In the genomic region with DNA sequence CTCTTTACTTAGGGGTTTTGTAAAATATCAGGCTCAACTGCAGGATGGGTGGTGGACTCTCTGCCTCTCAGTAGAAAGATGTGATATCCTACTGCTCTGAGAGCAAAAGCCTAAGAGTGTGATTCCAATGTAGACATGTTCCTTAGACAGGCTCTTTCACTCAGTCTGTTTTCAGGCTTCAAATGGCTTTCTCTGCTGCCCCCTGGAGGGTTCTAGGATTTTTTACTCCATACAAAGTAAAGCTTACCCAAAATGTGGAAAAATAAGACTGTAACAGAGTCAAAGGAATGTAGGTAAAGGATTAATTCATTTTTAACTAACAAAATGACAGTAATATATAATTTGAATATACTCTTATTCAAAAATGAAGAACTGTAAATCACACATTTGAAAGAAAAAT, we compare ENCODE assay signal across 8 cellular contexts. TPM values are rescaled to one million over a fixed set of nuclear protein-coding genes. Genes with fewer than 3 reads are reported as not detected.
DNase-seq lines count a peak whose midpoint lies in the region; ATAC-seq and TF ChIP-seq lines count a peak whose summit lies in the region.

No MANE protein-coding gene starts in this region.

- H3K4me2 ChIP-seq in PC-9 (no peak overlapping the region), smooth muscle cell (no peak overlapping the region)

- TF ChIP-seq CTCF in CD8-positive, alpha-beta T cell (IDR thresholded peaks at IDR 0.05), result peak; percentile 49
- TF ChIP-seq CTCF in PC-9 (conservative IDR thresholded peaks at IDR 0.05) (peak; percentile 79), astrocyte of the spinal cord (IDR thresholded peaks at IDR 0.05; ENCODE audit: low read depth, low read length) (peak; percentile 67), smooth muscle cell (IDR thresholded peaks at IDR 0.05; ENCODE audit: borderline replicate concordance, insufficient read depth, poor library complexity, severe bottlenecking) (peak; percentile 77)

- no peaks in the 10 kb centered on the region for H3K9me2 ChIP-seq in PC-9 (ENCODE audit: insufficient read depth)

- H3K36me3 Mint-ChIP-seq in CD8-positive, alpha-beta T cell, result peaks cover 7% of the 10 kb centered on the region

- peak in 4 of 7 experiments; percentile 14 to 43 (median 36) for DNase-seq in CD8-positive, alpha-beta T cell
- peak in 1 of 2 experiments; percentile 31 for DNase-seq in PC-9
- DNase-seq in astrocyte of the spinal cord (ENCODE audit: low read depth, low spot score), result peak; percentile 68
- DNase-seq in hippocampal formation (lab: John Stamatoyannopoulos, UW), result peak; percentile 11 to 68
- DNase-seq in smooth muscle cell (lab: John Stamatoyannopoulos, UW; ENCODE audit: unreplicated experiment), result no peak

- H2AFZ ChIP-seq in PC-9 (no peak overlapping the region), smooth muscle cell (ENCODE audit: low read depth) (no peak overlapping the region)

- no peak overlapping the region for H3K27ac ChIP-seq in CD8-positive, alpha-beta T cell (ENCODE audit: low read depth, low read length)
- H3K27ac ChIP-seq in PC-9 (no peak overlapping the region), smooth muscle cell (ENCODE audit: low read depth) (no peak overlapping the region)

- in situ Hi-C loops in astrocyte of the spinal cord (cut with HindIII; ENCODE audit: low sequenced_read_pairs), result no loop called here

- H3K27me3 Mint-ChIP-seq in CD8-positive, alpha-beta T cell (ENCODE audit: low read depth), result no peaks in the 10 kb centered on the region

- H3K9ac ChIP-seq in smooth muscle cell (ENCODE audit: low read depth), result no peak overlapping the region

- H3K36me3 ChIP-seq in CD8-positive, alpha-beta T cell (ENCODE audit: insufficient read depth, low read length), result no peaks in the 10 kb centered on the region
- H3K36me3 ChIP-seq in PC-9 (ENCODE audit: low read depth), result 0 out of 2 replicates have a peak, but pooled peaks cover 7% of the 10 kb centered on the region
- no peaks in the 10 kb centered on the region for H3K36me3 ChIP-seq in smooth muscle cell (ENCODE audit: low read depth)

- H3K27ac Mint-ChIP-seq in CD8-positive, alpha-beta T cell, result no peak overlapping the region

- intact Hi-C loops in CD8-positive, alpha-beta T cell (cut with DNase I, micrococcal nuclease), result loop anchor here (1.0 to 2.0 kb wide), 5 partner anchors 276 to 506 kb away; no protein-coding TSS in a partner anchor
- intact Hi-C loops in PC-9 (cut with micrococcal nuclease; ENCODE audit: unreplicated experiment), result loop anchor here (1.0 kb wide), 2 partner anchors 276 to 541 kb away; no protein-coding TSS in a partner anchor

- no peaks in the 10 kb centered on the region for H3K9me3 Mint-ChIP-seq in CD8-positive, alpha-beta T cell

- H3K9me3 ChIP-seq in CD8-positive, alpha-beta T cell (ENCODE audit: low read length), result no peaks in the 10 kb centered on the region
- H3K9me3 ChIP-seq in PC-9 (ENCODE audit: insufficient read depth, low read depth), result no peaks in the 10 kb centered on the region
- H3K9me3 ChIP-seq in smooth muscle cell (replicated peaks; ENCODE audit: low read depth), result no peaks in the 10 kb centered on the region

- no peak overlapping the region for H3K4me3 Mint-ChIP-seq in CD8-positive, alpha-beta T cell

- H3F3A ChIP-seq in PC-9 (ENCODE audit: insufficient read depth, low read depth), result no peaks in the 10 kb centered on the region; the same call in 1 of the 2 replicates
- no peaks in the 10 kb centered on the region for H3F3A ChIP-seq in smooth muscle cell (ENCODE audit: low read depth)

- H3K4me3 ChIP-seq in CD8-positive, alpha-beta T cell (ENCODE audit: low read depth, low read length), result no peak overlapping the region
- H3K4me3 ChIP-seq in PC-9 (no peak overlapping the region), astrocyte of the spinal cord (ENCODE audit: low read depth, low read length) (no peak overlapping the region), smooth muscle cell (no peak overlapping the region)

- H3K4me1 ChIP-seq in CD8-positive, alpha-beta T cell (ENCODE audit: insufficient read depth, low read length), result no peaks in the 10 kb centered on the region
- H3K4me1 ChIP-seq in PC-9 (replicated peaks; ENCODE audit: insufficient read depth) (no peaks in the 10 kb centered on the region), smooth muscle cell (ENCODE audit: low read depth) (no peaks in the 10 kb centered on the region)

- BruUV-seq in PC-9 (replicated peaks; lab: Mats Ljungman, UMichigan), result no TSS peak

- H3K4me1 Mint-ChIP-seq in CD8-positive, alpha-beta T cell (ENCODE audit: low read depth), result no peaks in the 10 kb centered on the region

- POLR2A ChIA-PET in CD8-positive, alpha-beta T cell (lab: Charles Lee), result no interaction called here
- POLR2A ChIA-PET in PC-9 (lab: Charles Lee; ENCODE audit: unreplicated experiment), result no interaction called here

- CTCF ChIA-PET in CD8-positive, alpha-beta T cell (lab: Charles Lee), result interaction anchor here (0.7 to 4.5 kb wide), 10 partner anchors 9 to 506 kb away, joined by 3 to 30 read pairs (median 5); no protein-coding TSS in a partner anchor
- CTCF ChIA-PET in PC-9 (lab: Charles Lee), result interaction anchor here (0.6 kb wide), 1 partner anchor 269 kb away, joined by 3 read pairs; no protein-coding TSS in a partner anchor

- H4K20me1 ChIP-seq in PC-9 (ENCODE audit: insufficient read depth), result no peaks in the 10 kb centered on the region
- H4K20me1 ChIP-seq in smooth muscle cell (ENCODE audit: low read depth), result no peaks in the 10 kb centered on the region

- H3K79me2 ChIP-seq in PC-9 (ENCODE audit: low read depth), result no peaks in the 10 kb centered on the region
- no peaks in the 10 kb centered on the region for H3K79me2 ChIP-seq in smooth muscle cell (ENCODE audit: low read depth)

- ATAC-seq in CD8-positive, alpha-beta T cell, result peak; percentile 59
- ATAC-seq in GM18867 (IDR thresholded peaks at IDR 0.05; ENCODE audit: unreplicated experiment) (peak; percentile 82), HG03575 (IDR thresholded peaks at IDR 0.05; ENCODE audit: extremely low read depth, insufficient number of reproducible peaks, low FRiP score, unreplicated experiment) (peak; percentile 76), HG02840 (IDR thresholded peaks at IDR 0.05; ENCODE audit: low FRiP score, unreplicated experiment) (no peak)

- no peaks in the 10 kb centered on the region for H3K27me3 ChIP-seq in CD8-positive, alpha-beta T cell (ENCODE audit: insufficient read depth, low read length)
- H3K27me3 ChIP-seq in PC-9 (ENCODE audit: insufficient read depth, low read depth) (no peaks in the 10 kb centered on the region), smooth muscle cell (ENCODE audit: low read depth) (no peaks in the 10 kb centered on the region)

RNA-seq across cellular contexts. Expression of a gene that starts 32.1 kb away (rescaled TPM):
- total RNA-seq in CD8-positive, alpha-beta T cell, result 1 to 10 TPM; 7.9 to 9.1 TPM
- total RNA-seq in PC-9 (2021), result 17.3 and 18.9 TPM in 2 replicates
- total RNA-seq in smooth muscle cell, result 7.9 and 14.4 TPM in 2 replicates
- 3.3 and 5.6 TPM in 2 replicates for polyA plus RNA-seq in smooth muscle cell

RNA-seq across cellular contexts. Expression of a gene that starts 32.4 kb away (rescaled TPM):
- 10 to 100 TPM; 46.7 to 47.2 TPM for total RNA-seq in CD8-positive, alpha-beta T cell
- total RNA-seq in PC-9 (2021) (35.8 and 47.8 TPM in 2 replicates), smooth muscle cell (29.4 and 39.5 TPM in 2 replicates)
- 25.2 and 38.3 TPM in 2 replicates for polyA plus RNA-seq in smooth muscle cell
